12 cellular contexts compared by ENCODE assay signal in genomic region chr22:38735126-38735464, GRCh38. TPM values are rescaled to one million over a fixed set of nuclear protein-coding genes. Genes with fewer than 3 reads are reported as not detected.
DNase-seq lines count a peak whose midpoint lies in the region; ATAC-seq, FAIRE-seq and TF ChIP-seq lines count a peak whose summit lies in the region.
"Had no signal": no experiment of that assay in that cellular context is flagged by ENCODE, and none has a peak within 500 bp of the region (broad histone marks: within the 10 kb centered on the region; RNA-seq: fewer than 3 reads in every experiment).

No MANE protein-coding gene starts in this region.

- DNase-seq in A673 (ENCODE audit: low spot score) = no peak
- DNase-seq in GM13976 (ENCODE audit: low spot score) = peak; percentile 37
- DNase-seq in astrocyte (ENCODE audit: low read depth) = no peak
- no peak for DNase-seq in nephron progenitor cell
- DNase-seq in NCI-H1105 treated with DMSO at 0.1 percent for 48 hours (lab: John Stamatoyannopoulos, UW) = no peak
- no peak for DNase-seq in NCI-H1105 (lab: John Stamatoyannopoulos, UW)
- DNase-seq: IMR-90, NCI-H187 treated with DMSO at 0.1 percent for 48 hours, small intestine had no signal

- H3K36me3 ChIP-seq in A673 (ENCODE audit: insufficient read depth, low read length, poor library complexity, severe bottlenecking) (peaks cover 90% of the 10 kb centered on the region), astrocyte (ENCODE audit: insufficient read depth, low read length) (peaks cover 22% of the 10 kb centered on the region)

- peaks cover 7% of the 10 kb centered on the region for H3K4me1 Mint-ChIP-seq in astrocyte (ENCODE audit: low read depth, unreplicated experiment)
- H3K4me1 Mint-ChIP-seq in nephron progenitor cell = peaks cover 10% of the 10 kb centered on the region

- H3K27ac Mint-ChIP-seq in astrocyte (ENCODE audit: unreplicated experiment) = peak overlapping the region; percentile 66
- H3K27ac Mint-ChIP-seq in nephron progenitor cell = peak overlapping the region; percentile 75

- H3K4me1 ChIP-seq in A673 (ENCODE audit: insufficient read depth, low read length, poor library complexity, severe bottlenecking) (no peaks in the 10 kb centered on the region), astrocyte (ENCODE audit: insufficient read depth, low read length) (peaks cover 3% of the 10 kb centered on the region)

- H3K4me3 ChIP-seq in A673 (ENCODE audit: low read depth, low read length, poor library complexity, severe bottlenecking) = no peak overlapping the region
- H3K4me3 ChIP-seq in astrocyte (ENCODE audit: insufficient read depth, low read depth, low read length) = no peak overlapping the region

- POLR2A ChIA-PET in A673 (lab: Charles Lee; ENCODE audit: low non-redundant PET) = no interaction called here

- intact Hi-C loops in A673 (cut with micrococcal nuclease; ENCODE audit: unreplicated experiment) = no loop called here

- H3K9me3 ChIP-seq in A673 (ENCODE audit: low read depth, low read length, poor library complexity, severe bottlenecking) (no peaks in the 10 kb centered on the region), astrocyte (ENCODE audit: insufficient read depth, low read depth, low read length) (no peaks in the 10 kb centered on the region)

- H3K27ac ChIP-seq in A673 (ENCODE audit: low read depth, low read length, poor library complexity, severe bottlenecking) = peak overlapping the region; percentile 37
- H3K27ac ChIP-seq in astrocyte (ENCODE audit: low read depth, low read length) = no peak overlapping the region
- H3K27ac ChIP-seq: epithelial cell of prostate had no signal

- no peak overlapping the region for H2AFZ ChIP-seq in astrocyte (ENCODE audit: low read depth, low read length)

- in situ Hi-C loops in GM13976 (cut with MboI; ENCODE audit: low sequenced_read_pairs, unreplicated experiment) = no loop called here

- BruUV-seq in A673 (replicated peaks; lab: Mats Ljungman, UMichigan) = no TSS peak

- H3K27me3 ChIP-seq in A673 (replicated peaks; ENCODE audit: insufficient read depth, low read depth, low read length, poor library complexity) (no peaks in the 10 kb centered on the region), astrocyte (ENCODE audit: insufficient read depth, low read length) (no peaks in the 10 kb centered on the region)

- H3K79me2 ChIP-seq in astrocyte (ENCODE audit: insufficient read depth, low read length) = no peaks in the 10 kb centered on the region

- H4K20me1 ChIP-seq in astrocyte (ENCODE audit: insufficient read depth, low read length) = peaks cover 38% of the 10 kb centered on the region

- TF ChIP-seq CTCF in A673 (conservative IDR thresholded peaks at IDR 0.05; ENCODE audit: low read depth, low read length) (no peak), GM13976 (IDR thresholded peaks at IDR 0.05; ENCODE audit: borderline replicate concordance, control extremely low read depth, extremely low read depth, insufficient read depth, missing control alignments) (no peak), astrocyte (IDR thresholded peaks at IDR 0.05; ENCODE audit: insufficient read depth, low read depth, low read length) (no peak), nephron progenitor cell (IDR thresholded peaks at IDR 0.05) (no peak)

- no peak overlapping the region for H3K9ac ChIP-seq in astrocyte (ENCODE audit: low read length)

- FAIRE-seq in astrocyte (lab: Jason Lieb, UNC) = no peak
- FAIRE-seq: small intestine had no signal

- CTCF ChIA-PET in A673 (lab: Charles Lee) = no interaction called here

- H3K4me3 Mint-ChIP-seq in astrocyte (ENCODE audit: unreplicated experiment) (no peak overlapping the region), nephron progenitor cell (no peak overlapping the region)

- H3K36me3 Mint-ChIP-seq in astrocyte (ENCODE audit: low read depth, unreplicated experiment) (peaks cover 21% of the 10 kb centered on the region), nephron progenitor cell (ENCODE audit: low read depth) (peaks cover 34% of the 10 kb centered on the region)

- H3K9me3 Mint-ChIP-seq in astrocyte (ENCODE audit: unreplicated experiment) (no peaks in the 10 kb centered on the region), nephron progenitor cell (no peaks in the 10 kb centered on the region)

- ATAC-seq in HG02884 (IDR thresholded peaks at IDR 0.05; ENCODE audit: unreplicated experiment) (no peak), GM19023 (IDR thresholded peaks at IDR 0.05; ENCODE audit: unreplicated experiment) (no peak)

- no peaks in the 10 kb centered on the region for H3K27me3 Mint-ChIP-seq in astrocyte (ENCODE audit: low read depth, unreplicated experiment)
- H3K27me3 Mint-ChIP-seq in nephron progenitor cell (ENCODE audit: low read depth, poor library complexity) = no peaks in the 10 kb centered on the region

- H3K4me2 ChIP-seq in astrocyte (ENCODE audit: low read length) = no peak overlapping the region

RNA-seq across cellular contexts. Expression of gene SUN2, which starts 20.7 kb away (rescaled TPM):
- 104 and 110 TPM in 2 replicates for total RNA-seq in A673 (2021)
- 46.5 and 51.0 TPM in 2 replicates for total RNA-seq in astrocyte

RNA-seq across cellular contexts. Expression of gene GTPBP1, which starts 29.4 kb away (rescaled TPM):
- 88.2 and 96.2 TPM in 2 replicates for total RNA-seq in A673 (2021)
- total RNA-seq in astrocyte = 49.8 and 59.8 TPM in 2 replicates

RNA-seq across cellular contexts. Expression of gene JOSD1, which starts 34.4 kb away (rescaled TPM):
- total RNA-seq in A673 (2021) (53.1 and 54.2 TPM in 2 replicates), astrocyte (45.6 and 48.0 TPM in 2 replicates)

RNA-seq across cellular contexts. Expression of gene TOMM22, which starts 53.3 kb away (rescaled TPM):
- total RNA-seq in A673 (2021) (143 and 152 TPM in 2 replicates), astrocyte (75.9 and 77.8 TPM in 2 replicates)

RNA-seq across cellular contexts. Expression of gene DNAL4, which starts 58.8 kb away (rescaled TPM):
- total RNA-seq in A673 (2021) = 51.7 and 59.1 TPM in 2 replicates
- 12.8 and 12.9 TPM in 2 replicates for total RNA-seq in astrocyte
